In the genomic region with DNA sequence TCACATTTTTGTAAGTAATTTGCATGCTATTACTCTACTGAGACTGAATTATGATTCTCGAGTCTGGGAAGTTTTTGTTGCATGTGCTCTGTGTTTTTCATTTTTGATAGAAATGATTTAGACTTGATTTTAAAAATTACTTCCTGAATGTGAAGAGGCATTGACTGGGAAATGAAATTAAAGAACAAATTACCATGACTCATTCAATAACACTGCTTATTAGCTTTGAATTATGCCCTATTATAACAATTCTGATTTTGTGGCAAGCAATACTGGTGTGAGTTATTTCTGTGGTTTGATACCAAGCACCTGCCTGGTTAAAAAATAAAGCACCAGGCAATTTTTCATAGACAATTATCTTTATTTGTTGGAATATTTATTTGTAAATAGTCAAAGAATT, we compare ENCODE assay signal across 1 cellular context.
A peak's percentile ranks its signal among the peaks of the same experiment; 100 is the strongest.
TF ChIP-seq lines count a peak whose summit lies in the region.

No MANE protein-coding gene starts in this region.

TF ChIP-seq in SK-N-SH treated with all-trans-retinoic acid at 6 μM for 48 hours, 23 proteins besides CTCF, POLR2A, EP300 and RAD21 (continued from another document):
- TF ChIP-seq, protein P1, sequence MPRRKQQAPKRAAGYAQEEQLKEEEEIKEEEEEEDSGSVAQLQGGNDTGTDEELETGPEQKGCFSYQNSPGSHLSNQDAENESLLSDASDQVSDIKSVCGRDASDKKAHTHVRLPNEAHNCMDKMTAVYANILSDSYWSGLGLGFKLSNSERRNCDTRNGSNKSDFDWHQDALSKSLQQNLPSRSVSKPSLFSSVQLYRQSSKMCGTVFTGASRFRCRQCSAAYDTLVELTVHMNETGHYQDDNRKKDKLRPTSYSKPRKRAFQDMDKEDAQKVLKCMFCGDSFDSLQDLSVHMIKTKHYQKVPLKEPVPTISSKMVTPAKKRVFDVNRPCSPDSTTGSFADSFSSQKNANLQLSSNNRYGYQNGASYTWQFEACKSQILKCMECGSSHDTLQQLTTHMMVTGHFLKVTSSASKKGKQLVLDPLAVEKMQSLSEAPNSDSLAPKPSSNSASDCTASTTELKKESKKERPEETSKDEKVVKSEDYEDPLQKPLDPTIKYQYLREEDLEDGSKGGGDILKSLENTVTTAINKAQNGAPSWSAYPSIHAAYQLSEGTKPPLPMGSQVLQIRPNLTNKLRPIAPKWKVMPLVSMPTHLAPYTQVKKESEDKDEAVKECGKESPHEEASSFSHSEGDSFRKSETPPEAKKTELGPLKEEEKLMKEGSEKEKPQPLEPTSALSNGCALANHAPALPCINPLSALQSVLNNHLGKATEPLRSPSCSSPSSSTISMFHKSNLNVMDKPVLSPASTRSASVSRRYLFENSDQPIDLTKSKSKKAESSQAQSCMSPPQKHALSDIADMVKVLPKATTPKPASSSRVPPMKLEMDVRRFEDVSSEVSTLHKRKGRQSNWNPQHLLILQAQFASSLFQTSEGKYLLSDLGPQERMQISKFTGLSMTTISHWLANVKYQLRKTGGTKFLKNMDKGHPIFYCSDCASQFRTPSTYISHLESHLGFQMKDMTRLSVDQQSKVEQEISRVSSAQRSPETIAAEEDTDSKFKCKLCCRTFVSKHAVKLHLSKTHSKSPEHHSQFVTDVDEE (CRISPR knock-in tag; IDR thresholded peaks at IDR 0.05), result no peak
- TF ChIP-seq BACH2 (CRISPR knock-in tag; IDR thresholded peaks at IDR 0.05; ENCODE audit: borderline replicate concordance), result no peak
- TF ChIP-seq RARB (CRISPR knock-in tag; IDR thresholded peaks at IDR 0.05), result peak; percentile 97; the same call in 1 of the 2 replicates
- peak; percentile 94 for TF ChIP-seq TOX (CRISPR knock-in tag; IDR thresholded peaks at IDR 0.05; ENCODE audit: borderline replicate concordance)
- peak; percentile 88; the same call in 1 of the 2 replicates for TF ChIP-seq CSRNP3 (CRISPR knock-in tag; IDR thresholded peaks at IDR 0.05)
- peak; percentile 97 for TF ChIP-seq CREB5 (CRISPR knock-in tag; IDR thresholded peaks at IDR 0.05; ENCODE audit: low read depth)
- TF ChIP-seq ESRRG (CRISPR knock-in tag; IDR thresholded peaks at IDR 0.05), result 0 out of 2 replicates have a peak, but pooled peaks have one; percentile 56
- TF ChIP-seq TCF4 (CRISPR knock-in tag; IDR thresholded peaks at IDR 0.05; ENCODE audit: borderline replicate concordance), result peak; percentile 67; the same call in 1 of the 2 replicates
- peak; percentile 73; the same call in 1 of the 2 replicates for TF ChIP-seq SNAI2 (CRISPR knock-in tag; IDR thresholded peaks at IDR 0.05)
